In genomic region chr9:108580021-108580439, GRCh38 we compare ENCODE assay signal across 16 cellular contexts.
A peak's percentile ranks its signal among the peaks of the same experiment; 100 is the strongest.
DNase-seq lines count a peak whose midpoint lies in the region; ATAC-seq and TF ChIP-seq lines count a peak whose summit lies in the region.
"Had no signal": no experiment of that assay in that cellular context is flagged by ENCODE, and none has a peak within 500 bp of the region (broad histone marks: within the 10 kb centered on the region; RNA-seq: fewer than 3 reads in every experiment).

No MANE protein-coding gene starts in this region.

- H3K36me3 ChIP-seq in prostate gland, result no peaks in the 10 kb centered on the region

- no peak for TF ChIP-seq CTCF in prostate gland (IDR thresholded peaks at IDR 0.05)

- no peak overlapping the region for H3K27ac ChIP-seq in prostate gland

- H3K4me3 ChIP-seq in prostate gland, result no peak overlapping the region
- H3K4me3 ChIP-seq: GM23338 had no signal

- no peak overlapping the region for H3K4me3 Mint-ChIP-seq in activated T-cell treated with anti-CD3 and anti-CD28 coated beads, Interleukin-2, amount 50 U/mL, for 4 hours
- H3K4me3 Mint-ChIP-seq: central memory CD8-positive, alpha-beta T cell; GM23338; WTC11 had no signal

- H3K36me3 Mint-ChIP-seq in activated T-cell treated with anti-CD3 and anti-CD28 coated beads, Interleukin-2, amount 50 U/mL, for 4 hours (ENCODE audit: insufficient read depth), result no peaks in the 10 kb centered on the region
- H3K36me3 Mint-ChIP-seq: WTC11 had no signal

- DNase-seq in EH (ENCODE audit: low read depth) (peak; percentile 39), NOMO-1 (lab: John Stamatoyannopoulos, UW; ENCODE audit: unreplicated experiment in 2 of 2) (peak; percentile 75 to 77), prostate gland (ENCODE audit: low spot score) (peak; percentile 59), NCI-H526 (lab: John Stamatoyannopoulos, UW) (no peak), NCI-H524 treated with DMSO at 0.1 percent for 48 hours (lab: John Stamatoyannopoulos, UW) (no peak)
- no peak for DNase-seq in activated T-cell treated with anti-CD3 and anti-CD28 coated beads, Interleukin-2, amount 50 U/mL, for 4 hours
- DNase-seq: glutamatergic neuron, mesendoderm, NCI-H1105 had no signal

- peak; percentile 98 for ATAC-seq in esophagus mucosa
- no peak for ATAC-seq in HG03520 (IDR thresholded peaks at IDR 0.05; ENCODE audit: unreplicated experiment)
- ATAC-seq in activated T-cell treated with anti-CD3 and anti-CD28 coated beads, Interleukin-2, amount 50 U/mL, for 4 hours, result no peak
- ATAC-seq: GM23338, Panc1, WTC11 had no signal

- TF ChIP-seq POLR2A in prostate gland (IDR thresholded peaks at IDR 0.05), result no peak

- H3K27me3 ChIP-seq in prostate gland (replicated peaks; ENCODE audit: insufficient read depth), result no peaks in the 10 kb centered on the region

- no peaks in the 10 kb centered on the region for H3K9me3 ChIP-seq in prostate gland

- intact Hi-C loops in prostate gland (cut with DNase I), result no loop called here

- no peaks in the 10 kb centered on the region for H3K4me1 ChIP-seq in prostate gland (replicated peaks)

- peaks cover 3% of the 10 kb centered on the region for H3K27me3 Mint-ChIP-seq in activated T-cell treated with anti-CD3 and anti-CD28 coated beads, Interleukin-2, amount 50 U/mL, for 4 hours (ENCODE audit: low read depth)
- H3K27me3 Mint-ChIP-seq: central memory CD8-positive, alpha-beta T cell had no signal

- no peaks in the 10 kb centered on the region for H3K4me1 Mint-ChIP-seq in activated T-cell treated with anti-CD3 and anti-CD28 coated beads, Interleukin-2, amount 50 U/mL, for 4 hours (ENCODE audit: low read depth)
- H3K4me1 Mint-ChIP-seq: central memory CD8-positive, alpha-beta T cell; GM23338; WTC11 had no signal

- 28% methylated on average over 2 of the region's 2 CpGs for WGBS in prostate gland

- no peaks in the 10 kb centered on the region for H3K9me3 Mint-ChIP-seq in activated T-cell treated with anti-CD3 and anti-CD28 coated beads, Interleukin-2, amount 50 U/mL, for 4 hours
- H3K9me3 Mint-ChIP-seq: activated T-helper 2 cell treated with anti-CD3 and anti-CD28 coated beads, Interferon-gamma antibody, Interleukin-2, Interleukin-4, amounts not matched to agents 10 μg/mL and 5 μg/mL and 100 μg/mL, durations not matched to agents 14 hours and 24 hours and 36 hours; GM23338 had no signal

Comparison
In these comparisons a context has a peak if more than half of its experiments do, and no peak if none do; other contexts are left out.
1. DNase-seq: peak in EH (single experiment), NOMO-1 (2 of 2) and prostate gland (single experiment); none in NCI-H526 (0 of 2), activated T-cell treated with anti-CD3 and anti-CD28 coated beads, Interleukin-2, amount 50 U/mL, for 4 hours (single experiment) and NCI-H524 treated with DMSO at 0.1 percent for 48 hours (single experiment).